Comparison of ENCODE assay signal across 27 cellular contexts in the genomic region with DNA sequence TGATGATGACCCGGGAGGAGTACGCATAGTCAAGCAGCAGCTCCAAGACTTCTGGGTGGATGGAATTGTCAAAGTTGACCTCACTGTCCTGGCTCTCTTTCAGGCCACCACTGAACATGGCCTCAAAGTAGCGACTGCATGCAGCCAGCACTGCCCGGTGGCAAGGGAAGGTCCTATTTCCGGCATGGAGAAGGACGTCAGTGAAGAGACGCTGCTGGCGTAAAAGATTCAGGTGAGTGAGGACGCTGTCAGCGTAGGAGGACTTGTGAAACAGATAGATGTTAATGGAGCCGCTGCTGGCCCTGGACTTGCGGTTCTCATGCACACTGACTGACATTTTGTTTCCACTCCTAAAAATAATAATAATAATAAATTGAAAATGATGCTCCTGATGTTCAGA. TPM values are rescaled to one million over a fixed set of nuclear protein-coding genes. Genes with fewer than 3 reads are reported as not detected.
DNase-seq lines count a peak whose midpoint lies in the region; ATAC-seq, FAIRE-seq and TF ChIP-seq lines count a peak whose summit lies in the region.
"Had no signal": no experiment of that assay in that cellular context is flagged by ENCODE, and none has a peak within 500 bp of the region (broad histone marks: within the 10 kb centered on the region; RNA-seq: fewer than 3 reads in every experiment).

No MANE protein-coding gene starts in this region.

- H3K79me2 ChIP-seq in astrocyte (ENCODE audit: insufficient read depth, low read length) (peaks cover 82% of the 10 kb centered on the region), hepatocyte (peaks cover 80% of the 10 kb centered on the region), trophoblast cell (ENCODE audit: control insufficient read depth, insufficient read depth, low read length, poor library complexity) (peaks cover 41% of the 10 kb centered on the region)

- no peaks in the 10 kb centered on the region for H3K9me2 ChIP-seq in hepatocyte (replicated peaks; ENCODE audit: insufficient read depth)

- no peak overlapping the region for H2AK5ac ChIP-seq in trophoblast cell (ENCODE audit: low read length)

- intact Hi-C loops in body of pancreas (cut with DNase I): no loop called here

- H4K91ac ChIP-seq in trophoblast cell (ENCODE audit: low read depth, low read length): no peak overlapping the region

- H3K79me1 ChIP-seq in trophoblast cell (ENCODE audit: low read length): peaks cover 21% of the 10 kb centered on the region

- H3K27me3 ChIP-seq in astrocyte (ENCODE audit: insufficient read depth, low read length): no peaks in the 10 kb centered on the region
- no peaks in the 10 kb centered on the region for H3K27me3 ChIP-seq in hepatocyte
- H3K27me3 ChIP-seq in trophoblast cell (ENCODE audit: insufficient read depth, low read length): no peaks in the 10 kb centered on the region
- no peaks in the 10 kb centered on the region for H3K27me3 ChIP-seq in body of pancreas
- H3K27me3 ChIP-seq: BE2C had no signal

- no peak overlapping the region for H4K12ac ChIP-seq in trophoblast cell (ENCODE audit: low read depth, low read length)

- H3K14ac ChIP-seq in trophoblast cell (ENCODE audit: low read length): no peak overlapping the region

- no peak overlapping the region for H4K8ac ChIP-seq in trophoblast cell (ENCODE audit: low read depth, low read length)

- no peak overlapping the region for H2BK5ac ChIP-seq in trophoblast cell (ENCODE audit: low read depth, low read length, poor library complexity)

- H2BK12ac ChIP-seq in trophoblast cell (ENCODE audit: low read length): no peak overlapping the region

- peak overlapping the region; percentile 32 for H3K18ac ChIP-seq in trophoblast cell (ENCODE audit: low read length)

- no peak overlapping the region for H3K27ac ChIP-seq in astrocyte (ENCODE audit: low read depth, low read length)
- no peak overlapping the region for H3K27ac ChIP-seq in hepatocyte
- peak overlapping the region; percentile 4 for H3K27ac ChIP-seq in trophoblast cell (ENCODE audit: low read depth, low read length)
- H3K27ac ChIP-seq in body of pancreas: no peak overlapping the region

- H3K27me3 Mint-ChIP-seq in astrocyte (ENCODE audit: low read depth, unreplicated experiment): no peaks in the 10 kb centered on the region

- H3K9me3 Mint-ChIP-seq in astrocyte (ENCODE audit: unreplicated experiment): no peaks in the 10 kb centered on the region
- H3K9me3 Mint-ChIP-seq: CD4-positive, alpha-beta memory T cell had no signal

- no peak for ATAC-seq in GM18519 (IDR thresholded peaks at IDR 0.05; ENCODE audit: low FRiP score, unreplicated experiment)
- ATAC-seq in body of pancreas: no peak

- 75% methylated on average over 12 of the region's 12 CpGs for WGBS in hepatocyte (ENCODE audit: low lambda C conversion rate, missing lambda C conversion rate)
- WGBS in trophoblast cell (ENCODE audit: extremely low coverage, insufficient coverage, insufficient read length): no CpG with 5 or more reads among the region's 12 CpGs
- WGBS in body of pancreas, 2 donors: 86 to 92% methylated on average over 12 of the region's 12 CpGs

- H3K4me3 ChIP-seq in astrocyte (ENCODE audit: insufficient read depth, low read depth, low read length) (peak overlapping the region; percentile 27), hepatocyte (no peak overlapping the region), trophoblast cell (ENCODE audit: low read depth, low read length) (peak overlapping the region; percentile 57), body of pancreas (no peak overlapping the region)

- TF ChIP-seq CTCF in astrocyte (IDR thresholded peaks at IDR 0.05; ENCODE audit: insufficient read depth, low read depth, low read length): no peak
- no peak for TF ChIP-seq CTCF in hepatocyte (IDR thresholded peaks at IDR 0.05; ENCODE audit: poor library complexity)
- no peak for TF ChIP-seq CTCF in body of pancreas (IDR thresholded peaks at IDR 0.05)

- peak overlapping the region; percentile 91 for H3K4me3 Mint-ChIP-seq in astrocyte (ENCODE audit: unreplicated experiment)
- H3K4me3 Mint-ChIP-seq: CD4-positive, alpha-beta memory T cell had no signal

- no peak for TF ChIP-seq POLR2A in body of pancreas (IDR thresholded peaks at IDR 0.05)

- no peak overlapping the region for H2AFZ ChIP-seq in astrocyte (ENCODE audit: low read depth, low read length)
- H2AFZ ChIP-seq in hepatocyte: no peak overlapping the region
- H2AFZ ChIP-seq in trophoblast cell (ENCODE audit: insufficient read depth, low read length, poor library complexity): no peak overlapping the region

- H3K36me3 ChIP-seq in astrocyte (ENCODE audit: insufficient read depth, low read length) (peaks cover 40% of the 10 kb centered on the region), hepatocyte (replicated peaks; ENCODE audit: insufficient read depth, low read depth) (no peaks in the 10 kb centered on the region), trophoblast cell (ENCODE audit: control insufficient read depth in 1 of 2, insufficient read depth in 2 of 2, low read length in 2 of 2) (peaks cover 33 to 55% of the 10 kb centered on the region in 2 experiments), body of pancreas (replicated peaks in 1 of 2; ENCODE audit: insufficient read depth in 1 of 2, low read depth in 2 of 2) (no peaks in the 10 kb centered on the region)

- no peak overlapping the region for H3K9ac ChIP-seq in astrocyte (ENCODE audit: low read length)
- peak overlapping the region; percentile 57 for H3K9ac ChIP-seq in trophoblast cell (ENCODE audit: low read length)

- peak overlapping the region; percentile 23 for H3K27ac Mint-ChIP-seq in astrocyte (ENCODE audit: unreplicated experiment)
- H3K27ac Mint-ChIP-seq: CD4-positive, alpha-beta memory T cell had no signal

- FAIRE-seq in astrocyte (lab: Jason Lieb, UNC): no peak
- FAIRE-seq: GM12891, GM18507, H1 had no signal

- peaks cover 45% of the 10 kb centered on the region for H3K36me3 Mint-ChIP-seq in astrocyte (ENCODE audit: low read depth, unreplicated experiment)
- H3K36me3 Mint-ChIP-seq: CD4-positive, alpha-beta memory T cell had no signal

- H3K9me3 ChIP-seq in astrocyte (ENCODE audit: insufficient read depth, low read depth, low read length) (no peaks in the 10 kb centered on the region), hepatocyte (ENCODE audit: low read depth) (no peaks in the 10 kb centered on the region), trophoblast cell (ENCODE audit: insufficient read depth, low read depth, low read length) (no peaks in the 10 kb centered on the region), body of pancreas (no peaks in the 10 kb centered on the region)
- H3K9me3 ChIP-seq: BE2C had no signal

- H3K4me2 ChIP-seq in astrocyte (ENCODE audit: low read length) (peak overlapping the region; percentile 85), hepatocyte (peak overlapping the region; percentile 97), trophoblast cell (ENCODE audit: low read length) (peak overlapping the region; percentile 75)

- H4K20me1 ChIP-seq in astrocyte (ENCODE audit: insufficient read depth, low read length) (peaks cover 84% of the 10 kb centered on the region), hepatocyte (ENCODE audit: insufficient read depth, poor library complexity, severe bottlenecking) (peaks cover 63% of the 10 kb centered on the region)

- DNase-seq in NCI-H82 (lab: John Stamatoyannopoulos, UW) (peak; percentile 24), NCI-H82 treated with DMSO at 0.1 percent for 48 hours (lab: John Stamatoyannopoulos, UW; ENCODE audit: unreplicated experiment) (no peak), astrocyte (ENCODE audit: low read depth) (no peak), hepatocyte (ENCODE audit: low spot score) (no peak), trophoblast cell (peak in 1 of 2 donors; percentile 54), body of pancreas (no peak), DMS 273 (lab: John Stamatoyannopoulos, UW; ENCODE audit: unreplicated experiment) (no peak)
- DNase-seq: 8988T; BE2C; CD4-positive, alpha-beta memory T cell; DND-41; GDM1; IMR-90; Karpas-422; MM.1S; NCI-H1105; NCI-H1694; NCI-H2107; NCI-H345; NCI-H526 treated with DMSO at 0.1 percent for 48 hours; NK-92 treated with Interleukin-12 subunit alpha and Interleukin-12 subunit beta, amount 100 ng/mL, for 24 hours; RPMI8226; SIG-M5 had no signal

- H3K4me1 ChIP-seq in astrocyte (ENCODE audit: insufficient read depth, low read length) (peaks cover 60% of the 10 kb centered on the region), hepatocyte (ENCODE audit: insufficient read depth) (peaks cover 36% of the 10 kb centered on the region), trophoblast cell (ENCODE audit: control insufficient read depth in 1 of 2, insufficient read depth in 2 of 2, low read length in 2 of 2) (peaks cover 21 to 34% of the 10 kb centered on the region in 2 experiments), body of pancreas (peaks cover 49% of the 10 kb centered on the region)

- no peak overlapping the region for H2BK120ac ChIP-seq in trophoblast cell (ENCODE audit: insufficient read depth, low read length, poor library complexity)

- H3K4ac ChIP-seq in trophoblast cell (ENCODE audit: low read depth, low read length): peak overlapping the region; percentile 75

- H3K4me1 Mint-ChIP-seq in astrocyte (ENCODE audit: low read depth, unreplicated experiment): peaks cover 44% of the 10 kb centered on the region

- peak overlapping the region; percentile 50 for H3K23ac ChIP-seq in trophoblast cell (ENCODE audit: low read length)

RNA-seq across cellular contexts. Expression of a gene that starts 4.4 kb away (rescaled TPM):
- 363 and 389 TPM in 2 replicates for total RNA-seq in astrocyte
- total RNA-seq in hepatocyte: 150 and 151 TPM in 2 replicates
- polyA plus RNA-seq in hepatocyte: 35.9 and 58.8 TPM in 2 replicates
- polyA plus RNA-seq in trophoblast cell (2013): 143 and 145 TPM in 2 replicates
- total RNA-seq in body of pancreas: 100 to 1,000 TPM in 1 of 2 donors, 10 to 100 TPM in 1; 34.0 to 116 TPM

RNA-seq across cellular contexts. Expression of a gene that starts 48.9 kb away (rescaled TPM):
- 96.3 and 99.3 TPM in 2 replicates for total RNA-seq in astrocyte
- total RNA-seq in hepatocyte: 216 and 224 TPM in 2 replicates
- 191 and 226 TPM in 2 replicates for polyA plus RNA-seq in hepatocyte
- polyA plus RNA-seq in trophoblast cell (2013): 56.0 and 58.6 TPM in 2 replicates
- total RNA-seq in body of pancreas: 100 to 1,000 TPM; 136 to 157 TPM

Comparison
In these comparisons a context has a peak if more than half of its experiments do, and no peak if none do; other contexts are left out.
1. H3K4me3 ChIP-seq: peak in astrocyte (single experiment) and trophoblast cell (single experiment); none in hepatocyte (single experiment) and body of pancreas (0 of 2).
2. Peak in every context shown above with its lines, with median percentiles within 50 percentile points of each other: H3K4me2 ChIP-seq.